In genomic region chr7:158766570-158767281, GRCh38 we compare ENCODE assay signal across 1 cellular context.
A peak's percentile ranks its signal among the peaks of the same experiment; 100 is the strongest.
TF ChIP-seq lines count a peak whose summit lies in the region.

No MANE protein-coding gene starts in this region.

TF ChIP-seq in K562, 482 proteins besides CTCF, POLR2A, EP300 and RAD21 (continued from another document):
- TF ChIP-seq ELK3 (CRISPR knock-in tag; IDR thresholded peaks at IDR 0.05) (no peak), PCBP2 (IDR thresholded peaks at IDR 0.05; ENCODE audit: low read depth, low read length, poor library complexity, severe bottlenecking) (no peak), BRF1 (IDR thresholded peaks at IDR 0.05; ENCODE audit: borderline replicate concordance, extremely low read depth, insufficient read length) (no peak), HDAC2 (IDR thresholded peaks at IDR 0.05) (no peak), ZNF140 (CRISPR knock-in tag; IDR thresholded peaks at IDR 0.05) (no peak), MEIS2 (IDR thresholded peaks at IDR 0.05; ENCODE audit: partially characterized antibody) (no peak), ZNF592 (IDR thresholded peaks at IDR 0.05) (no peak), KDM1A (IDR thresholded peaks at IDR 0.05) (0 out of 4 replicates have a peak, but pooled peaks of 1 of the 2 experiments have one; percentile 10), RBM25 (IDR thresholded peaks at IDR 0.05; ENCODE audit: low read depth, low read length, severe bottlenecking) (peak; percentile 60), BCOR (IDR thresholded peaks at IDR 0.05) (peak; percentile 40; the same call in 1 of the 2 replicates)
